Comparison of ENCODE assay signal across 25 cellular contexts in genomic region chr7:40148671-40149070, GRCh38.
"Had no signal": no experiment of that assay in that cellular context is flagged by ENCODE, and none has a peak within 500 bp of the region (broad histone marks: within the 10 kb centered on the region; RNA-seq: fewer than 3 reads in every experiment).

No MANE protein-coding gene starts in this region.

- H2AFZ ChIP-seq: hepatocyte, parathyroid adenoma had no signal

- H3K27ac ChIP-seq: colonic mucosa, esophagus muscularis mucosa, foreskin keratinocyte, gastroesophageal sphincter, heart left ventricle, hepatocyte, lower lobe of right lung, parathyroid adenoma, prostate gland, right atrium auricular region, transverse colon, upper lobe of right lung, uterus had no signal

- H3K9me3 ChIP-seq: colonic mucosa, esophagus muscularis mucosa, gastroesophageal sphincter, heart left ventricle, lower lobe of right lung, prostate gland, right atrium auricular region, transverse colon, upper lobe of right lung, uterus had no signal

- H3K9ac ChIP-seq: parathyroid adenoma had no signal

- H3K27me3 Mint-ChIP-seq: dendritic cell treated with granulocyte-macrophage colony-stimulating factor and Interleukin-4, amounts not matched to agents 40 ng/mL and 50 ng/mL, for 4 days had no signal

- H3K27ac Mint-ChIP-seq: dendritic cell treated with granulocyte-macrophage colony-stimulating factor and Interleukin-4, amounts not matched to agents 40 ng/mL and 50 ng/mL, for 4 days; naive thymus-derived CD8-positive, alpha-beta T cell; stimulated activated effector memory CD8-positive, alpha-beta T cell treated with anti-CD3 and anti-CD28 coated beads, Interleukin-12 subunit alpha, Interleukin-12 subunit beta, amount 100 ng/mL, for 72 hours had no signal

- ATAC-seq: foreskin keratinocyte; gastroesophageal sphincter; heart left ventricle; left ventricle myocardium superior; lower lobe of right lung; naive thymus-derived CD8-positive, alpha-beta T cell; sciatic nerve; stimulated activated effector memory CD8-positive, alpha-beta T cell treated with anti-CD3 and anti-CD28 coated beads, Interleukin-12 subunit alpha, Interleukin-12 subunit beta, amount 100 ng/mL, for 72 hours; upper lobe of right lung had no signal

- H3K4me1 ChIP-seq: colonic mucosa, esophagus muscularis mucosa, foreskin keratinocyte, gastroesophageal sphincter, heart left ventricle, lower lobe of right lung, parathyroid adenoma, prostate gland, right atrium auricular region, upper lobe of right lung, uterus had no signal

- H3K36me3 Mint-ChIP-seq: stimulated activated effector memory CD8-positive, alpha-beta T cell treated with anti-CD3 and anti-CD28 coated beads, Interleukin-12 subunit alpha, Interleukin-12 subunit beta, amount 100 ng/mL, for 72 hours had no signal

- H3K4me1 Mint-ChIP-seq: naive thymus-derived CD8-positive, alpha-beta T cell; nephron progenitor cell; stimulated activated effector memory CD8-positive, alpha-beta T cell treated with anti-CD3 and anti-CD28 coated beads, Interleukin-12 subunit alpha, Interleukin-12 subunit beta, amount 100 ng/mL, for 72 hours had no signal

- DNase-seq: colonic mucosa; effector CD8-positive, alpha-beta T cell; foreskin keratinocyte; heart left ventricle; left ventricle myocardium superior; lower lobe of right lung; naive thymus-derived CD8-positive, alpha-beta T cell; nephron progenitor cell; stimulated activated CD4-positive, alpha-beta T cell treated with anti-CD3 and anti-CD28 coated beads, Interleukin-2, amount 100 ng/mL, for 24 hours; stimulated activated CD4-positive, alpha-beta T cell treated with anti-CD3 and anti-CD28 coated beads, Interleukin-4, amount 100 ng/mL, for 24 hours; stimulated activated naive CD4-positive, alpha-beta T cell treated with Interleukin-2 at 50 U/mL for 16 hours; transverse colon; upper lobe of right lung; uterus had no signal

- H3K4me2 ChIP-seq: hepatocyte had no signal

- H3K9me3 Mint-ChIP-seq: stimulated activated effector memory CD8-positive, alpha-beta T cell treated with anti-CD3 and anti-CD28 coated beads, Interleukin-12 subunit alpha, Interleukin-12 subunit beta, amount 100 ng/mL, for 72 hours had no signal

- FAIRE-seq: endothelial cell of umbilical vein, keratinocyte had no signal

- H3K36me3 ChIP-seq: colonic mucosa, esophagus muscularis mucosa, gastroesophageal sphincter, heart left ventricle, lower lobe of right lung, prostate gland, right atrium auricular region, transverse colon, upper lobe of right lung, uterus had no signal

- H3K4me3 Mint-ChIP-seq: dendritic cell treated with granulocyte-macrophage colony-stimulating factor and Interleukin-4, amounts not matched to agents 40 ng/mL and 50 ng/mL, for 4 days; naive thymus-derived CD8-positive, alpha-beta T cell; nephron progenitor cell; stimulated activated effector memory CD8-positive, alpha-beta T cell treated with anti-CD3 and anti-CD28 coated beads, Interleukin-12 subunit alpha, Interleukin-12 subunit beta, amount 100 ng/mL, for 72 hours had no signal

- H3K27me3 ChIP-seq: colonic mucosa, esophagus muscularis mucosa, foreskin keratinocyte, gastroesophageal sphincter, heart left ventricle, hepatocyte, right atrium auricular region, transverse colon, upper lobe of right lung, uterus had no signal

- H3K4me3 ChIP-seq: colonic mucosa, esophagus muscularis mucosa, gastroesophageal sphincter, heart left ventricle, hepatocyte, lower lobe of right lung, prostate gland, right atrium auricular region, transverse colon, upper lobe of right lung, uterus had no signal

- H3K79me2 ChIP-seq: hepatocyte, parathyroid adenoma had no signal
